Comparison of ENCODE assay signal across 27 cellular contexts in the genomic region with DNA sequence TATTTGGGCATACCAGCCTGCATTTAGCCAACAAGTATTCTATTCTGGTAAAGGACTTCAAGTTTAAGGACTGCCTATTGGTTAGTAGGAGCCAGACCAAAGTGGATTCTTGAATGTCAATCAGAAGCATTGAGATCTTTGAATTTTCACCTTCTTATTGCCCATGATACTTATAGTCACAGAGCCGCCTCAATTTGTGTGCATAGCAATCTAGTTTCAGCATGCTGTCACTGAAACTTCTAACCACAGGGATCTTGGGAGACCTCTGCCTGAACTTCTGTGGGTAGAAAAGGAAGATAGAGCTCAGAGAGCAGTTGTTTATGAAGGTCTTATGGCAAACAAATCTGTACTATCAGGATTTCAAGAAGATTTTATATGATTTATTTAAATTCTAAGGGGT.
DNase-seq lines count a peak whose midpoint lies in the region; ATAC-seq and TF ChIP-seq lines count a peak whose summit lies in the region.
"Had no signal": no experiment of that assay in that cellular context is flagged by ENCODE, and none has a peak within 500 bp of the region (broad histone marks: within the 10 kb centered on the region; RNA-seq: fewer than 3 reads in every experiment).

No MANE protein-coding gene starts in this region.

- H3K4me3 ChIP-seq in SK-N-SH (ENCODE audit: low read depth in 2 of 2, low read length in 1 of 2) = no peak overlapping the region
- H3K4me3 ChIP-seq: BLaER1 treated with 17β-estradiol and CSF1 and Interleukin-3, amounts not matched to agents 10 nM and 100 nM; HAP-1; lung; pancreas; right lobe of liver had no signal

- peaks cover 38% of the 10 kb centered on the region for H3K4me1 Mint-ChIP-seq in type B pancreatic cell (ENCODE audit: unreplicated experiment)
- H3K4me1 Mint-ChIP-seq: activated CD4-positive, alpha-beta T cell treated with anti-CD3 and anti-CD28 coated beads, Interleukin-2, amount 10 ng/mL, durations not matched to agents 24 days and 14 days; IgD-negative memory B cell; naive B cell had no signal

- no peaks in the 10 kb centered on the region for H3K79me2 ChIP-seq in SK-N-SH (ENCODE audit: insufficient read depth)

- WGBS in SK-N-SH (ENCODE audit: low lambda C conversion rate) = 94% methylated on average over 1 of the region's 1 CpG

- no peaks in the 10 kb centered on the region for H3K9me3 ChIP-seq in SK-N-SH
- H3K9me3 ChIP-seq: BLaER1 treated with 17β-estradiol and CSF1 and Interleukin-3, amounts not matched to agents 10 nM and 100 nM; HAP-1; pancreas; right lobe of liver had no signal

- ATAC-seq in SK-N-SH treated with all-trans-retinoic acid at 6 μM for 48 hours = no peak
- ATAC-seq: pancreas, right lobe of liver had no signal

- TF ChIP-seq CTCF in SK-N-SH (IDR thresholded peaks at IDR 0.05) (no peak), type B pancreatic cell (conservative IDR thresholded peaks at IDR 0.05) (no peak)

- H3K4me3 Mint-ChIP-seq in type B pancreatic cell = no peak overlapping the region
- H3K4me3 Mint-ChIP-seq: activated CD4-positive, alpha-beta T cell treated with anti-CD3 and anti-CD28 coated beads, Interleukin-2, amount 10 ng/mL, durations not matched to agents 24 days and 14 days; IgD-negative memory B cell; naive B cell; stimulated activated naive CD8-positive, alpha-beta T cell treated with anti-CD3 and anti-CD28 coated beads, Interleukin-15, Interleukin-2, amounts not matched to agents 100 ng/mL and 50 ng/mL, for 24 hours had no signal

- H3K27me3 Mint-ChIP-seq in type B pancreatic cell = peaks cover 3% of the 10 kb centered on the region
- H3K27me3 Mint-ChIP-seq: activated CD4-positive, alpha-beta T cell treated with anti-CD3 and anti-CD28 coated beads, Interleukin-2, amount 10 ng/mL, durations not matched to agents 24 days and 14 days had no signal

- no peaks in the 10 kb centered on the region for H3K9me2 ChIP-seq in SK-N-SH

- peaks cover 16% of the 10 kb centered on the region for H3K9me3 Mint-ChIP-seq in type B pancreatic cell
- H3K9me3 Mint-ChIP-seq: activated CD4-positive, alpha-beta T cell treated with anti-CD3 and anti-CD28 coated beads, Interleukin-2, amount 10 ng/mL, durations not matched to agents 24 days and 14 days; naive B cell; stimulated activated naive CD8-positive, alpha-beta T cell treated with anti-CD3 and anti-CD28 coated beads, Interleukin-15, Interleukin-2, amounts not matched to agents 100 ng/mL and 50 ng/mL, for 24 hours had no signal

- peaks cover 18 to 36% of the 10 kb centered on the region in 2 experiments for H3K4me1 ChIP-seq in SK-N-SH (ENCODE audit: control insufficient read depth in 1 of 2, insufficient read depth in 2 of 2, low read depth in 1 of 2, low read length in 1 of 2)
- H3K4me1 ChIP-seq: HAP-1 had no signal

- CTCF ChIA-PET in SK-N-SH (lab: Yijun Ruan, JAX) = interaction anchor here (1.3 kb wide), 1 partner anchor 15 kb away, joined by 5 read pairs; no protein-coding TSS in a partner anchor

- peaks cover 21% of the 10 kb centered on the region for H3F3A ChIP-seq in SK-N-SH (replicated peaks; ENCODE audit: insufficient read depth)

- peaks cover 3% of the 10 kb centered on the region for H3K36me3 Mint-ChIP-seq in type B pancreatic cell
- H3K36me3 Mint-ChIP-seq: IgD-negative memory B cell, naive B cell had no signal

- no peaks in the 10 kb centered on the region for H4K20me1 ChIP-seq in SK-N-SH (ENCODE audit: insufficient read depth)
- H4K20me1 ChIP-seq: BLaER1 treated with 17β-estradiol and CSF1 and Interleukin-3, amounts not matched to agents 10 nM and 100 nM had no signal

- DNase-seq in SK-N-SH = no peak
- DNase-seq in astrocyte of the hippocampus (ENCODE audit: low read depth, low spot score) = peak; percentile 67
- DNase-seq in hepatic stellate cell (ENCODE audit: low spot score) = peak; percentile 25
- DNase-seq in type B pancreatic cell (ENCODE audit: extremely low spot score, unreplicated experiment) = no peak
- DNase-seq in CD1c-positive myeloid dendritic cell (ENCODE audit: extremely low spot score) = no peak
- no peak for DNase-seq in hippocampal formation (lab: John Stamatoyannopoulos, UW)
- DNase-seq in NOMO-1 treated with dmso at 0.1 percent for 144 hours (lab: John Stamatoyannopoulos, UW; ENCODE audit: unreplicated experiment) = no peak
- DNase-seq: activated CD4-positive, alpha-beta T cell treated with anti-CD3 and anti-CD28 coated beads, Interleukin-2, amount 10 ng/mL, durations not matched to agents 24 days and 14 days; activated CD8-positive, alpha-beta memory T cell treated with anti-CD3 and anti-CD28 coated beads, Interleukin-2, amount 50 U/mL, for 4 hours; activated effector memory CD4-positive, alpha-beta T cell treated with Interleukin-2 at 50 U/mL for 16 hours; effector memory CD4-positive, alpha-beta T cell; GDM1; hypothalamus; MV-4-11; naive B cell; NCI-H187; pancreas; right lobe of liver; stimulated activated CD4-positive, alpha-beta T cell treated with anti-CD3 and anti-CD28 coated beads, Interleukin-1b, Interleukin-23, amount 100 ng/mL, for 48 hours had no signal

- 0 out of 2 replicates have a peak overlapping the region, but pooled peaks have one; percentile 5 for H3K4me2 ChIP-seq in SK-N-SH
- H3K4me2 ChIP-seq: BLaER1 treated with 17β-estradiol and CSF1 and Interleukin-3, amounts not matched to agents 10 nM and 100 nM had no signal

- H3K9ac ChIP-seq in SK-N-SH = no peak overlapping the region
- H3K9ac ChIP-seq: BLaER1 treated with 17β-estradiol and CSF1 and Interleukin-3, amounts not matched to agents 10 nM and 100 nM had no signal

- H2AFZ ChIP-seq in SK-N-SH (ENCODE audit: low read depth) = peak overlapping the region; percentile 17; the same call in 1 of the 2 replicates

- no peaks in the 10 kb centered on the region for H3K27me3 ChIP-seq in SK-N-SH (ENCODE audit: insufficient read depth)
- H3K27me3 ChIP-seq: BLaER1 treated with 17β-estradiol and CSF1 and Interleukin-3, amounts not matched to agents 10 nM and 100 nM; pancreas; right lobe of liver had no signal

- no peaks in the 10 kb centered on the region for H3K36me3 ChIP-seq in SK-N-SH (replicated peaks in 1 of 2; ENCODE audit: control insufficient read depth in 1 of 2, insufficient read depth in 2 of 2, low read length in 1 of 2)
- H3K36me3 ChIP-seq: BLaER1 treated with 17β-estradiol and CSF1 and Interleukin-3, amounts not matched to agents 10 nM and 100 nM; HAP-1; pancreas; right lobe of liver had no signal

- POLR2A ChIA-PET in SK-N-SH (lab: Yijun Ruan, JAX) = no interaction called here

- no peak for TF ChIP-seq RAD21 in SK-N-SH (IDR thresholded peaks at IDR 0.05; ENCODE audit: low read length)

- peak overlapping the region; percentile 35 for H3K27ac Mint-ChIP-seq in type B pancreatic cell
- H3K27ac Mint-ChIP-seq: activated CD4-positive, alpha-beta T cell treated with anti-CD3 and anti-CD28 coated beads, Interleukin-2, amount 10 ng/mL, durations not matched to agents 24 days and 14 days; IgD-negative memory B cell; naive B cell; stimulated activated naive CD8-positive, alpha-beta T cell treated with anti-CD3 and anti-CD28 coated beads, Interleukin-15, Interleukin-2, amounts not matched to agents 100 ng/mL and 50 ng/mL, for 24 hours had no signal

- TF ChIP-seq EP300 in SK-N-SH (IDR thresholded peaks at IDR 0.05; ENCODE audit: borderline replicate concordance in 1 of 2, low read depth in 1 of 2, low read length in 1 of 2) = no peak

- peak overlapping the region; percentile 2 to 96; a peak in 3 of 4 replicates for H3K27ac ChIP-seq in SK-N-SH (ENCODE audit: low read depth in 2 of 2, low read length in 1 of 2)
- H3K27ac ChIP-seq: 22Rv1; BLaER1 treated with 17β-estradiol and CSF1 and Interleukin-3, amounts not matched to agents 10 nM and 100 nM; HL-60; pancreas; right lobe of liver had no signal

TF ChIP-seq in SK-N-SH, 30 proteins besides CTCF, POLR2A, EP300 and RAD21:
- TF ChIP-seq, protein P1, sequence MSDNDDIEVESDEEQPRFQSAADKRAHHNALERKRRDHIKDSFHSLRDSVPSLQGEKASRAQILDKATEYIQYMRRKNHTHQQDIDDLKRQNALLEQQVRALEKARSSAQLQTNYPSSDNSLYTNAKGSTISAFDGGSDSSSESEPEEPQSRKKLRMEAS (IDR thresholded peaks at IDR 0.05; ENCODE audit: low read depth) = no peak
- no peak for TF ChIP-seq SIN3A (IDR thresholded peaks at IDR 0.05; ENCODE audit: borderline replicate concordance, low read depth, low read length)
- no peak for TF ChIP-seq GATA2 (CRISPR knock-in tag; IDR thresholded peaks at IDR 0.05)
- TF ChIP-seq, protein P2, sequence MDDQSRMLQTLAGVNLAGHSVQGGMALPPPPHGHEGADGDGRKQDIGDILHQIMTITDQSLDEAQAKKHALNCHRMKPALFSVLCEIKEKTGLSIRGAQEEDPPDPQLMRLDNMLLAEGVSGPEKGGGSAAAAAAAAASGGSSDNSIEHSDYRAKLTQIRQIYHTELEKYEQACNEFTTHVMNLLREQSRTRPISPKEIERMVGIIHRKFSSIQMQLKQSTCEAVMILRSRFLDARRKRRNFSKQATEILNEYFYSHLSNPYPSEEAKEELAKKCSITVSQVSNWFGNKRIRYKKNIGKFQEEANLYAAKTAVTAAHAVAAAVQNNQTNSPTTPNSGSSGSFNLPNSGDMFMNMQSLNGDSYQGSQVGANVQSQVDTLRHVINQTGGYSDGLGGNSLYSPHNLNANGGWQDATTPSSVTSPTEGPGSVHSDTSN (IDR thresholded peaks at IDR 0.05) = no peak
- no peak for TF ChIP-seq RXRA (IDR thresholded peaks at IDR 0.05; ENCODE audit: borderline replicate concordance, low read depth)
- no peak for TF ChIP-seq SMC3 (IDR thresholded peaks at IDR 0.05; ENCODE audit: low read depth, low read length)
TF ChIP-seq in SK-N-SH: peak in this region for 0.

TF ChIP-seq in SK-N-SH treated with all-trans-retinoic acid at 6 μM for 48 hours, 23 proteins besides CTCF, POLR2A, EP300 and RAD21 (continues in another document):
- TF ChIP-seq, protein P3, sequence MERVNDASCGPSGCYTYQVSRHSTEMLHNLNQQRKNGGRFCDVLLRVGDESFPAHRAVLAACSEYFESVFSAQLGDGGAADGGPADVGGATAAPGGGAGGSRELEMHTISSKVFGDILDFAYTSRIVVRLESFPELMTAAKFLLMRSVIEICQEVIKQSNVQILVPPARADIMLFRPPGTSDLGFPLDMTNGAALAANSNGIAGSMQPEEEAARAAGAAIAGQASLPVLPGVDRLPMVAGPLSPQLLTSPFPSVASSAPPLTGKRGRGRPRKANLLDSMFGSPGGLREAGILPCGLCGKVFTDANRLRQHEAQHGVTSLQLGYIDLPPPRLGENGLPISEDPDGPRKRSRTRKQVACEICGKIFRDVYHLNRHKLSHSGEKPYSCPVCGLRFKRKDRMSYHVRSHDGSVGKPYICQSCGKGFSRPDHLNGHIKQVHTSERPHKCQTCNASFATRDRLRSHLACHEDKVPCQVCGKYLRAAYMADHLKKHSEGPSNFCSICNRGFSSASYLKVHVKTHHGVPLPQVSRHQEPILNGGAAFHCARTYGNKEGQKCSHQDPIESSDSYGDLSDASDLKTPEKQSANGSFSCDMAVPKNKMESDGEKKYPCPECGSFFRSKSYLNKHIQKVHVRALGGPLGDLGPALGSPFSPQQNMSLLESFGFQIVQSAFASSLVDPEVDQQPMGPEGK (CRISPR knock-in tag; IDR thresholded peaks at IDR 0.05; ENCODE audit: borderline replicate concordance) = no peak

Comparison
In these comparisons a context has a peak if more than half of its experiments do, and no peak if none do; other contexts are left out.
1. DNase-seq: peak in astrocyte of the hippocampus (single experiment) and hepatic stellate cell (single experiment); none in SK-N-SH (single experiment), type B pancreatic cell (single experiment), CD1c-positive myeloid dendritic cell (single experiment), hippocampal formation (0 of 2) and NOMO-1 treated with dmso at 0.1 percent for 144 hours (single experiment).